ENCODE assay signal across 1 cellular context in genomic region chr18:3615374-3615773, GRCh38.
TF ChIP-seq lines count a peak whose summit lies in the region.

No MANE protein-coding gene starts in this region.

TF ChIP-seq in WTC11, 78 proteins besides CTCF, POLR2A, EP300 and RAD21 (continued from another document):
- TF ChIP-seq ZNF532 (CRISPR knock-in tag; IDR thresholded peaks at IDR 0.05; ENCODE audit: borderline replicate concordance) (no peak), TEAD4 (CRISPR knock-in tag; IDR thresholded peaks at IDR 0.05) (no peak), MAX (CRISPR knock-in tag; IDR thresholded peaks at IDR 0.05) (no peak), ZBTB43 (CRISPR knock-in tag; IDR thresholded peaks at IDR 0.05) (no peak), MYBL2 (CRISPR knock-in tag; IDR thresholded peaks at IDR 0.05) (no peak), RELA (CRISPR knock-in tag; IDR thresholded peaks at IDR 0.05; ENCODE audit: borderline replicate concordance) (no peak), ZNF121 (CRISPR knock-in tag; IDR thresholded peaks at IDR 0.05) (no peak), TP53 (CRISPR knock-in tag; IDR thresholded peaks at IDR 0.05) (no peak)
TF ChIP-seq in WTC11: peak in this region for 0.
